Comparison of ENCODE assay signal across 1 cellular context in the genomic region with DNA sequence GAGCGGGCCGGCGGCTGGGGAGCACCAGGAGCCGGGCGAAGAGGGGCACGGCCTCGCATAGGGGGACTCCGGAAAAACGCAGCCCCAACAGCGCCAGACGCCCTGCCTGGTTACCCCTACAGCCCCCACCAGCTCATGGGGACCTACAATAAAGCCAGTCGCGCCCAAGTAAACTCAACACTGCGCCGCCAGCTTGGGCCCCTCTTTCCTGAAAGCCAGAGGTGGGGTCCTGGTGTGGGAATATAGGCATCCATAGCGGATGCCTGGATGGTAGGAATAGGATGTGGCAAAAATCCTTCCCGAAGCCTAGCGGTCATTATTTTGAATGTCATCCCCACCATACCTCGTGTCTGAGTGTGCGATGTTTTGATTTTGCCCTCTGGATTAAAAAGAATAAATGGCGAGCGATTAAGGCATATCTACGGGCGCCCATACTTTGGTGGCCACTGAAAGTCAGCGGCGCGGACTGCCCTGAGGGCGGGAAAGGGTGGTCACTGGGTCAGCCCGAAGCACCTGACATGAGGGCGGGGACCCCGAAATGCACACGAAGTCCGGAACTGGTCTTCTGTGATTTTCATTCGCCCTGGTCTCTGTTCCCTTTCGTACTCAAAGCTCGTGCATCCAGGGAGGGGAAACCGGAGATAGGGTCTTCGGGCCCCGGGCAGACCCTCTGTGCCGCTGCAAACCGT.
TF ChIP-seq lines count a peak whose summit lies in the region.

A gene with protein sequence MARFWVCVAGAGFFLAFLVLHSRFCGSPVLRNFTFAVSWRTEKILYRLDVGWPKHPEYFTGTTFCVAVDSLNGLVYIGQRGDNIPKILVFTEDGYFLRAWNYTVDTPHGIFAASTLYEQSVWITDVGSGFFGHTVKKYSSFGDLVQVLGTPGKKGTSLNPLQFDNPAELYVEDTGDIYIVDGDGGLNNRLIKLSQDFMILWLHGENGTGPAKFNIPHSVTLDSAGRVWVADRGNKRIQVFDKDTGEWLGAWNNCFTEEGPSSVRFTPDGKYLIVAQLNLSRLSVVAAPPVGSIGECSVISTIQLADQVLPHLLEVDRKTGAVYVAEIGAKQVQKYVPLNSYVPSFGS (plus strand): TSS at position 577 of the 689 bp plus-strand sequence. CDS start 184 bp downstream, outside the sequence.
A gene (minus strand): TSS at position 210 of the 689 bp plus-strand sequence. CDS start 847 bp downstream, outside the sequence.

TF ChIP-seq in WTC11, 78 proteins besides CTCF, POLR2A, EP300 and RAD21 (continued from another document and continues in another):
- TF ChIP-seq, protein P1, sequence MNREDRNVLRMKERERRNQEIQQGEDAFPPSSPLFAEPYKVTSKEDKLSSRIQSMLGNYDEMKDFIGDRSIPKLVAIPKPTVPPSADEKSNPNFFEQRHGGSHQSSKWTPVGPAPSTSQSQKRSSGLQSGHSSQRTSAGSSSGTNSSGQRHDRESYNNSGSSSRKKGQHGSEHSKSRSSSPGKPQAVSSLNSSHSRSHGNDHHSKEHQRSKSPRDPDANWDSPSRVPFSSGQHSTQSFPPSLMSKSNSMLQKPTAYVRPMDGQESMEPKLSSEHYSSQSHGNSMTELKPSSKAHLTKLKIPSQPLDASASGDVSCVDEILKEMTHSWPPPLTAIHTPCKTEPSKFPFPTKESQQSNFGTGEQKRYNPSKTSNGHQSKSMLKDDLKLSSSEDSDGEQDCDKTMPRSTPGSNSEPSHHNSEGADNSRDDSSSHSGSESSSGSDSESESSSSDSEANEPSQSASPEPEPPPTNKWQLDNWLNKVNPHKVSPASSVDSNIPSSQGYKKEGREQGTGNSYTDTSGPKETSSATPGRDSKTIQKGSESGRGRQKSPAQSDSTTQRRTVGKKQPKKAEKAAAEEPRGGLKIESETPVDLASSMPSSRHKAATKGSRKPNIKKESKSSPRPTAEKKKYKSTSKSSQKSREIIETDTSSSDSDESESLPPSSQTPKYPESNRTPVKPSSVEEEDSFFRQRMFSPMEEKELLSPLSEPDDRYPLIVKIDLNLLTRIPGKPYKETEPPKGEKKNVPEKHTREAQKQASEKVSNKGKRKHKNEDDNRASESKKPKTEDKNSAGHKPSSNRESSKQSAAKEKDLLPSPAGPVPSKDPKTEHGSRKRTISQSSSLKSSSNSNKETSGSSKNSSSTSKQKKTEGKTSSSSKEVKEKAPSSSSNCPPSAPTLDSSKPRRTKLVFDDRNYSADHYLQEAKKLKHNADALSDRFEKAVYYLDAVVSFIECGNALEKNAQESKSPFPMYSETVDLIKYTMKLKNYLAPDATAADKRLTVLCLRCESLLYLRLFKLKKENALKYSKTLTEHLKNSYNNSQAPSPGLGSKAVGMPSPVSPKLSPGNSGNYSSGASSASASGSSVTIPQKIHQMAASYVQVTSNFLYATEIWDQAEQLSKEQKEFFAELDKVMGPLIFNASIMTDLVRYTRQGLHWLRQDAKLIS (CRISPR knock-in tag; IDR thresholded peaks at IDR 0.05; ENCODE audit: borderline replicate concordance): no peak
- TF ChIP-seq, protein P2, sequence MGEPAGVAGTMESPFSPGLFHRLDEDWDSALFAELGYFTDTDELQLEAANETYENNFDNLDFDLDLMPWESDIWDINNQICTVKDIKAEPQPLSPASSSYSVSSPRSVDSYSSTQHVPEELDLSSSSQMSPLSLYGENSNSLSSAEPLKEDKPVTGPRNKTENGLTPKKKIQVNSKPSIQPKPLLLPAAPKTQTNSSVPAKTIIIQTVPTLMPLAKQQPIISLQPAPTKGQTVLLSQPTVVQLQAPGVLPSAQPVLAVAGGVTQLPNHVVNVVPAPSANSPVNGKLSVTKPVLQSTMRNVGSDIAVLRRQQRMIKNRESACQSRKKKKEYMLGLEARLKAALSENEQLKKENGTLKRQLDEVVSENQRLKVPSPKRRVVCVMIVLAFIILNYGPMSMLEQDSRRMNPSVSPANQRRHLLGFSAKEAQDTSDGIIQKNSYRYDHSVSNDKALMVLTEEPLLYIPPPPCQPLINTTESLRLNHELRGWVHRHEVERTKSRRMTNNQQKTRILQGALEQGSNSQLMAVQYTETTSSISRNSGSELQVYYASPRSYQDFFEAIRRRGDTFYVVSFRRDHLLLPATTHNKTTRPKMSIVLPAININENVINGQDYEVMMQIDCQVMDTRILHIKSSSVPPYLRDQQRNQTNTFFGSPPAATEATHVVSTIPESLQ (CRISPR knock-in tag; IDR thresholded peaks at IDR 0.05): no peak
- TF ChIP-seq FOXJ3 (CRISPR knock-in tag; IDR thresholded peaks at IDR 0.05; ENCODE audit: borderline replicate concordance) (no peak), NFYB (CRISPR knock-in tag; conservative IDR thresholded peaks at IDR 0.05; ENCODE audit: low read depth) (no peak), RORB (CRISPR knock-in tag; IDR thresholded peaks at IDR 0.05) (no peak), SMAD3 (CRISPR knock-in tag; IDR thresholded peaks at IDR 0.05; ENCODE audit: borderline replicate concordance) (no peak), SMAD4 (CRISPR knock-in tag; IDR thresholded peaks at IDR 0.05) (no peak), FOXP1 (CRISPR knock-in tag; IDR thresholded peaks at IDR 0.05; ENCODE audit: borderline replicate concordance) (no peak), ELF4 (CRISPR knock-in tag; IDR thresholded peaks at IDR 0.05; ENCODE audit: low read depth) (no peak), IRF2 (CRISPR knock-in tag; IDR thresholded peaks at IDR 0.05; ENCODE audit: borderline replicate concordance, low read depth) (no peak), GTF2I (CRISPR knock-in tag; conservative IDR thresholded peaks at IDR 0.05) (no peak), NR2C2 (CRISPR knock-in tag; IDR thresholded peaks at IDR 0.05) (no peak), ZBTB21 (CRISPR knock-in tag; IDR thresholded peaks at IDR 0.05; ENCODE audit: borderline replicate concordance) (no peak), ZNF671 (CRISPR knock-in tag; IDR thresholded peaks at IDR 0.05) (no peak), MYBL2 (CRISPR knock-in tag; IDR thresholded peaks at IDR 0.05) (peak; percentile 51), OVOL2 (CRISPR knock-in tag; IDR thresholded peaks at IDR 0.05; ENCODE audit: borderline replicate concordance) (no peak)
- TF ChIP-seq, protein P3, sequence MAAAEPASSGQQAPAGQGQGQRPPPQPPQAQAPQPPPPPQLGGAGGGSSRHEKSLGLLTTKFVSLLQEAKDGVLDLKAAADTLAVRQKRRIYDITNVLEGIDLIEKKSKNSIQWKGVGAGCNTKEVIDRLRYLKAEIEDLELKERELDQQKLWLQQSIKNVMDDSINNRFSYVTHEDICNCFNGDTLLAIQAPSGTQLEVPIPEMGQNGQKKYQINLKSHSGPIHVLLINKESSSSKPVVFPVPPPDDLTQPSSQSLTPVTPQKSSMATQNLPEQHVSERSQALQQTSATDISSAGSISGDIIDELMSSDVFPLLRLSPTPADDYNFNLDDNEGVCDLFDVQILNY (CRISPR knock-in tag; IDR thresholded peaks at IDR 0.05): peak; percentile 93
- TF ChIP-seq, protein P4, sequence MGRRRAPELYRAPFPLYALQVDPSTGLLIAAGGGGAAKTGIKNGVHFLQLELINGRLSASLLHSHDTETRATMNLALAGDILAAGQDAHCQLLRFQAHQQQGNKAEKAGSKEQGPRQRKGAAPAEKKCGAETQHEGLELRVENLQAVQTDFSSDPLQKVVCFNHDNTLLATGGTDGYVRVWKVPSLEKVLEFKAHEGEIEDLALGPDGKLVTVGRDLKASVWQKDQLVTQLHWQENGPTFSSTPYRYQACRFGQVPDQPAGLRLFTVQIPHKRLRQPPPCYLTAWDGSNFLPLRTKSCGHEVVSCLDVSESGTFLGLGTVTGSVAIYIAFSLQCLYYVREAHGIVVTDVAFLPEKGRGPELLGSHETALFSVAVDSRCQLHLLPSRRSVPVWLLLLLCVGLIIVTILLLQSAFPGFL (CRISPR knock-in tag; IDR thresholded peaks at IDR 0.05; ENCODE audit: borderline replicate concordance): peak; percentile 70; the same call in 1 of the 2 replicates
- TF ChIP-seq, protein P5, sequence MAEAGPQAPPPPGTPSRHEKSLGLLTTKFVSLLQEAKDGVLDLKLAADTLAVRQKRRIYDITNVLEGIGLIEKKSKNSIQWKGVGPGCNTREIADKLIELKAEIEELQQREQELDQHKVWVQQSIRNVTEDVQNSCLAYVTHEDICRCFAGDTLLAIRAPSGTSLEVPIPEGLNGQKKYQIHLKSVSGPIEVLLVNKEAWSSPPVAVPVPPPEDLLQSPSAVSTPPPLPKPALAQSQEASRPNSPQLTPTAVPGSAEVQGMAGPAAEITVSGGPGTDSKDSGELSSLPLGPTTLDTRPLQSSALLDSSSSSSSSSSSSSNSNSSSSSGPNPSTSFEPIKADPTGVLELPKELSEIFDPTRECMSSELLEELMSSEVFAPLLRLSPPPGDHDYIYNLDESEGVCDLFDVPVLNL (CRISPR knock-in tag; IDR thresholded peaks at IDR 0.05; ENCODE audit: borderline replicate concordance, low read depth): 0 out of 2 replicates have a peak, but pooled peaks have one; percentile 79
- TF ChIP-seq, protein P6, sequence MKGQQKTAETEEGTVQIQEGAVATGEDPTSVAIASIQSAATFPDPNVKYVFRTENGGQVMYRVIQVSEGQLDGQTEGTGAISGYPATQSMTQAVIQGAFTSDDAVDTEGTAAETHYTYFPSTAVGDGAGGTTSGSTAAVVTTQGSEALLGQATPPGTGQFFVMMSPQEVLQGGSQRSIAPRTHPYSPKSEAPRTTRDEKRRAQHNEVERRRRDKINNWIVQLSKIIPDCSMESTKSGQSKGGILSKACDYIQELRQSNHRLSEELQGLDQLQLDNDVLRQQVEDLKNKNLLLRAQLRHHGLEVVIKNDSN (CRISPR knock-in tag; IDR thresholded peaks at IDR 0.05): peak; percentile 77
- TF ChIP-seq, protein P7, sequence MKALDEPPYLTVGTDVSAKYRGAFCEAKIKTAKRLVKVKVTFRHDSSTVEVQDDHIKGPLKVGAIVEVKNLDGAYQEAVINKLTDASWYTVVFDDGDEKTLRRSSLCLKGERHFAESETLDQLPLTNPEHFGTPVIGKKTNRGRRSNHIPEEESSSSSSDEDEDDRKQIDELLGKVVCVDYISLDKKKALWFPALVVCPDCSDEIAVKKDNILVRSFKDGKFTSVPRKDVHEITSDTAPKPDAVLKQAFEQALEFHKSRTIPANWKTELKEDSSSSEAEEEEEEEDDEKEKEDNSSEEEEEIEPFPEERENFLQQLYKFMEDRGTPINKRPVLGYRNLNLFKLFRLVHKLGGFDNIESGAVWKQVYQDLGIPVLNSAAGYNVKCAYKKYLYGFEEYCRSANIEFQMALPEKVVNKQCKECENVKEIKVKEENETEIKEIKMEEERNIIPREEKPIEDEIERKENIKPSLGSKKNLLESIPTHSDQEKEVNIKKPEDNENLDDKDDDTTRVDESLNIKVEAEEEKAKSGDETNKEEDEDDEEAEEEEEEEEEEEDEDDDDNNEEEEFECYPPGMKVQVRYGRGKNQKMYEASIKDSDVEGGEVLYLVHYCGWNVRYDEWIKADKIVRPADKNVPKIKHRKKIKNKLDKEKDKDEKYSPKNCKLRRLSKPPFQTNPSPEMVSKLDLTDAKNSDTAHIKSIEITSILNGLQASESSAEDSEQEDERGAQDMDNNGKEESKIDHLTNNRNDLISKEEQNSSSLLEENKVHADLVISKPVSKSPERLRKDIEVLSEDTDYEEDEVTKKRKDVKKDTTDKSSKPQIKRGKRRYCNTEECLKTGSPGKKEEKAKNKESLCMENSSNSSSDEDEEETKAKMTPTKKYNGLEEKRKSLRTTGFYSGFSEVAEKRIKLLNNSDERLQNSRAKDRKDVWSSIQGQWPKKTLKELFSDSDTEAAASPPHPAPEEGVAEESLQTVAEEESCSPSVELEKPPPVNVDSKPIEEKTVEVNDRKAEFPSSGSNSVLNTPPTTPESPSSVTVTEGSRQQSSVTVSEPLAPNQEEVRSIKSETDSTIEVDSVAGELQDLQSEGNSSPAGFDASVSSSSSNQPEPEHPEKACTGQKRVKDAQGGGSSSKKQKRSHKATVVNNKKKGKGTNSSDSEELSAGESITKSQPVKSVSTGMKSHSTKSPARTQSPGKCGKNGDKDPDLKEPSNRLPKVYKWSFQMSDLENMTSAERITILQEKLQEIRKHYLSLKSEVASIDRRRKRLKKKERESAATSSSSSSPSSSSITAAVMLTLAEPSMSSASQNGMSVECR (CRISPR knock-in tag; IDR thresholded peaks at IDR 0.05; ENCODE audit: borderline replicate concordance): peak; percentile 62; the same call in 1 of the 2 replicates
- TF ChIP-seq, protein P8, sequence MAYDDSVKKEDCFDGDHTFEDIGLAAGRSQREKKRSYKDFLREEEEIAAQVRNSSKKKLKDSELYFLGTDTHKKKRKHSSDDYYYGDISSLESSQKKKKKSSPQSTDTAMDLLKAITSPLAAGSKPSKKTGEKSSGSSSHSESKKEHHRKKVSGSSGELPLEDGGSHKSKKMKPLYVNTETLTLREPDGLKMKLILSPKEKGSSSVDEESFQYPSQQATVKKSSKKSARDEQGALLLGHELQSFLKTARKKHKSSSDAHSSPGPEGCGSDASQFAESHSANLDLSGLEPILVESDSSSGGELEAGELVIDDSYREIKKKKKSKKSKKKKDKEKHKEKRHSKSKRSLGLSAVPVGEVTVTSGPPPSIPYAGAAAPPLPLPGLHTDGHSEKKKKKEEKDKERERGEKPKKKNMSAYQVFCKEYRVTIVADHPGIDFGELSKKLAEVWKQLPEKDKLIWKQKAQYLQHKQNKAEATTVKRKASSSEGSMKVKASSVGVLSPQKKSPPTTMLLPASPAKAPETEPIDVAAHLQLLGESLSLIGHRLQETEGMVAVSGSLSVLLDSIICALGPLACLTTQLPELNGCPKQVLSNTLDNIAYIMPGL (CRISPR knock-in tag; IDR thresholded peaks at IDR 0.05): 0 out of 2 replicates have a peak, but pooled peaks have one; percentile 29
- TF ChIP-seq, protein P9, sequence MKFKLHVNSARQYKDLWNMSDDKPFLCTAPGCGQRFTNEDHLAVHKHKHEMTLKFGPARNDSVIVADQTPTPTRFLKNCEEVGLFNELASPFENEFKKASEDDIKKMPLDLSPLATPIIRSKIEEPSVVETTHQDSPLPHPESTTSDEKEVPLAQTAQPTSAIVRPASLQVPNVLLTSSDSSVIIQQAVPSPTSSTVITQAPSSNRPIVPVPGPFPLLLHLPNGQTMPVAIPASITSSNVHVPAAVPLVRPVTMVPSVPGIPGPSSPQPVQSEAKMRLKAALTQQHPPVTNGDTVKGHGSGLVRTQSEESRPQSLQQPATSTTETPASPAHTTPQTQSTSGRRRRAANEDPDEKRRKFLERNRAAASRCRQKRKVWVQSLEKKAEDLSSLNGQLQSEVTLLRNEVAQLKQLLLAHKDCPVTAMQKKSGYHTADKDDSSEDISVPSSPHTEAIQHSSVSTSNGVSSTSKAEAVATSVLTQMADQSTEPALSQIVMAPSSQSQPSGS (CRISPR knock-in tag; IDR thresholded peaks at IDR 0.05; ENCODE audit: borderline replicate concordance, low read depth): no peak
- TF ChIP-seq, protein P10, sequence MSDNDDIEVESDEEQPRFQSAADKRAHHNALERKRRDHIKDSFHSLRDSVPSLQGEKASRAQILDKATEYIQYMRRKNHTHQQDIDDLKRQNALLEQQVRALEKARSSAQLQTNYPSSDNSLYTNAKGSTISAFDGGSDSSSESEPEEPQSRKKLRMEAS (CRISPR knock-in tag; IDR thresholded peaks at IDR 0.05): peak; percentile 92
- TF ChIP-seq, protein P11, sequence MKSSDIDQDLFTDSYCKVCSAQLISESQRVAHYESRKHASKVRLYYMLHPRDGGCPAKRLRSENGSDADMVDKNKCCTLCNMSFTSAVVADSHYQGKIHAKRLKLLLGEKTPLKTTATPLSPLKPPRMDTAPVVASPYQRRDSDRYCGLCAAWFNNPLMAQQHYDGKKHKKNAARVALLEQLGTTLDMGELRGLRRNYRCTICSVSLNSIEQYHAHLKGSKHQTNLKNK (CRISPR knock-in tag; IDR thresholded peaks at IDR 0.05): no peak
